In the genomic region with DNA sequence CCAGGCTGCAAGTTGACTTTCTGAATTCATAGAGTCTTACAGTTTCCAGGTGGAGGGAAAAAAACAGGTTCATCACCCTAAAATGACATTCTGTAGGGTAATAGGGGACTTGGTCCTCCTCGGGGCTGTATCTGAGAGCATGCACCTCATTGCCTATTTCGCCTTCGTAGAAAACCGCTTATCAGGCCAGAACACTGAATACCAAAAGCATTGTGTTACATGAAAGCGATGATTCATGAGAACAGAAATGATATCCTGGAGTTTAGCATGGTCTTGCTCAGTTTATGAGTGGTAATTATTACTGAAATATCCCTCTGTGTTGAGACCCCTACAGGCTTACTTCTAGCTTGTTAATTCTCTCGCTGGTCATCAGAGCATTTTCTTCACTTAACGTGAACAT, we compare ENCODE assay signal across 18 cellular contexts.
DNase-seq lines count a peak whose midpoint lies in the region; TF ChIP-seq lines count a peak whose summit lies in the region.
"Had no signal": no experiment of that assay in that cellular context is flagged by ENCODE, and none has a peak within 500 bp of the region (broad histone marks: within the 10 kb centered on the region; RNA-seq: fewer than 3 reads in every experiment).

No MANE protein-coding gene starts in this region.

- H3K4me3 ChIP-seq in ACC112 (ENCODE audit: low read depth, low read length) (peak overlapping the region; percentile 24), esophagus squamous epithelium (no peak overlapping the region), parathyroid adenoma (ENCODE audit: low read depth, low read length) (no peak overlapping the region)
- H3K4me3 ChIP-seq: dorsolateral prefrontal cortex, mucosa of descending colon, uterus had no signal

- H3K27me3 Mint-ChIP-seq in activated T-helper 2 cell treated with anti-CD3 and anti-CD28 coated beads, Interferon-gamma antibody, Interleukin-2, Interleukin-4, amounts not matched to agents 10 μg/mL and 5 μg/mL and 100 μg/mL, durations not matched to agents 14 hours and 24 hours and 36 hours (ENCODE audit: low read depth): no peaks in the 10 kb centered on the region

- TF ChIP-seq CTCF in esophagus squamous epithelium (IDR thresholded peaks at IDR 0.05): no peak
- no peak for TF ChIP-seq CTCF in parathyroid adenoma (IDR thresholded peaks at IDR 0.05)

- H3K9me3 Mint-ChIP-seq in activated T-helper 2 cell treated with anti-CD3 and anti-CD28 coated beads, Interferon-gamma antibody, Interleukin-2, Interleukin-4, amounts not matched to agents 10 μg/mL and 5 μg/mL and 100 μg/mL, durations not matched to agents 14 hours and 24 hours and 36 hours: peaks cover 13% of the 10 kb centered on the region

- H2AFZ ChIP-seq in ACC112 (ENCODE audit: low read length, unreplicated experiment) (no peak overlapping the region), parathyroid adenoma (peak overlapping the region; percentile 14)

- H3K4me3 Mint-ChIP-seq in activated T-helper 2 cell treated with anti-CD3 and anti-CD28 coated beads, Interferon-gamma antibody, Interleukin-2, Interleukin-4, amounts not matched to agents 10 μg/mL and 5 μg/mL and 100 μg/mL, durations not matched to agents 14 hours and 24 hours and 36 hours (ENCODE audit: low read depth): no peak overlapping the region
- H3K4me3 Mint-ChIP-seq: activated naive CD8-positive, alpha-beta T cell; activated T-helper 1 cell treated with anti-CD3 and anti-CD28 coated beads, Interleukin-12 subunit alpha, Interleukin-12 subunit beta, Interleukin-2, Interleukin-4 antibody, amounts not matched to agents 30 ng/mL and 10 ng/mL and 1 ng/mL, durations not matched to agents 14 hours and 24 hours and 36 hours had no signal

- H3K4me1 ChIP-seq in ACC112 (ENCODE audit: control insufficient read depth, insufficient read depth, low read length, unreplicated experiment) (peaks cover 42% of the 10 kb centered on the region), esophagus squamous epithelium (peaks cover 3 to 16% (median 4%) of the 10 kb centered on the region in 3 donors), parathyroid adenoma (peaks cover 49% of the 10 kb centered on the region)
- H3K4me1 ChIP-seq: uterus had no signal

- no peak overlapping the region for H3K4me2 ChIP-seq in parathyroid adenoma (ENCODE audit: low read length)

- no peaks in the 10 kb centered on the region for H3K9me3 ChIP-seq in esophagus squamous epithelium
- no peaks in the 10 kb centered on the region for H3K9me3 ChIP-seq in parathyroid adenoma (ENCODE audit: control insufficient read depth, low read length)
- H3K9me3 ChIP-seq: mucosa of descending colon, uterus had no signal

- DNase-seq in OCI-M1 (lab: John Stamatoyannopoulos, UW) (peak; percentile 25), esophagus squamous epithelium (lab: John Stamatoyannopoulos, UW) (no peak), NCI-H2227 treated with DMSO at 0.1 percent for 48 hours (lab: John Stamatoyannopoulos, UW) (no peak), NCI-H345 (lab: John Stamatoyannopoulos, UW) (no peak)
- DNase-seq in activated T-helper 2 cell treated with anti-CD3 and anti-CD28 coated beads, Interferon-gamma antibody, Interleukin-2, Interleukin-4, amounts not matched to agents 10 μg/mL and 5 μg/mL and 100 μg/mL, durations not matched to agents 14 hours and 24 hours and 36 hours (ENCODE audit: low spot score): no peak
- DNase-seq in activated CD4-positive, alpha-beta T cell treated with anti-CD3 and anti-CD28 coated beads for 4 hours: no peak
- DNase-seq: dorsolateral prefrontal cortex; NCI-H1417 treated with DMSO at 0.1 percent for 48 hours; NCI-H526; stimulated activated CD8-positive, alpha-beta memory T cell treated with anti-CD3 and anti-CD28 coated beads, Interleukin-4, amount 100 ng/mL, for 48 hours; uterus had no signal

- TF ChIP-seq POLR2A in esophagus squamous epithelium (IDR thresholded peaks at IDR 0.05): no peak

- no peak overlapping the region for H3K9ac ChIP-seq in parathyroid adenoma

- WGBS in esophagus squamous epithelium, 2 donors: 74 to 85% methylated on average over 7 of the region's 7 CpGs

- peak overlapping the region; percentile 52; the same call in 1 of the 2 replicates for H3K27ac ChIP-seq in ACC112 (ENCODE audit: low read depth, low read length)
- H3K27ac ChIP-seq in esophagus squamous epithelium: peak overlapping the region in 3 of 4 donors; percentile 23 to 53 (median 45)
- H3K27ac ChIP-seq in parathyroid adenoma: no peak overlapping the region
- H3K27ac ChIP-seq: C4-2B, dorsolateral prefrontal cortex, HL-60 had no signal

- no peaks in the 10 kb centered on the region for H3K27me3 ChIP-seq in ACC112 (ENCODE audit: insufficient read depth, low read length)
- no peaks in the 10 kb centered on the region for H3K27me3 ChIP-seq in esophagus squamous epithelium
- no peaks in the 10 kb centered on the region for H3K27me3 ChIP-seq in parathyroid adenoma (ENCODE audit: control insufficient read depth, insufficient read depth, low read length)
- H3K27me3 ChIP-seq: dorsolateral prefrontal cortex, uterus had no signal

- no peaks in the 10 kb centered on the region for H3K36me3 Mint-ChIP-seq in activated T-helper 2 cell treated with anti-CD3 and anti-CD28 coated beads, Interferon-gamma antibody, Interleukin-2, Interleukin-4, amounts not matched to agents 10 μg/mL and 5 μg/mL and 100 μg/mL, durations not matched to agents 14 hours and 24 hours and 36 hours (ENCODE audit: low read depth)
- H3K36me3 Mint-ChIP-seq: activated naive CD8-positive, alpha-beta T cell had no signal

- H3K4me1 Mint-ChIP-seq in activated T-helper 2 cell treated with anti-CD3 and anti-CD28 coated beads, Interferon-gamma antibody, Interleukin-2, Interleukin-4, amounts not matched to agents 10 μg/mL and 5 μg/mL and 100 μg/mL, durations not matched to agents 14 hours and 24 hours and 36 hours (ENCODE audit: low read depth): no peaks in the 10 kb centered on the region

- no peak overlapping the region for H3K27ac Mint-ChIP-seq in activated T-helper 2 cell treated with anti-CD3 and anti-CD28 coated beads, Interferon-gamma antibody, Interleukin-2, Interleukin-4, amounts not matched to agents 10 μg/mL and 5 μg/mL and 100 μg/mL, durations not matched to agents 14 hours and 24 hours and 36 hours
- H3K27ac Mint-ChIP-seq: activated naive CD8-positive, alpha-beta T cell; activated T-helper 1 cell treated with anti-CD3 and anti-CD28 coated beads, Interleukin-12 subunit alpha, Interleukin-12 subunit beta, Interleukin-2, Interleukin-4 antibody, amounts not matched to agents 30 ng/mL and 10 ng/mL and 1 ng/mL, durations not matched to agents 14 hours and 24 hours and 36 hours had no signal

- intact Hi-C loops in esophagus squamous epithelium (cut with DNase I): no loop called here
- intact Hi-C loops in activated T-helper 2 cell treated with anti-CD3 and anti-CD28 coated beads, Interferon-gamma antibody, Interleukin-2, Interleukin-4, amounts not matched to agents 10 μg/mL and 5 μg/mL and 100 μg/mL, durations not matched to agents 14 hours and 24 hours and 36 hours (cut with micrococcal nuclease): no loop called here

- H3K36me3 ChIP-seq in ACC112 (ENCODE audit: insufficient read depth, low read length) (no peaks in the 10 kb centered on the region), esophagus squamous epithelium (no peaks in the 10 kb centered on the region), parathyroid adenoma (ENCODE audit: control insufficient read depth, insufficient read depth, low read length) (no peaks in the 10 kb centered on the region)
- H3K36me3 ChIP-seq: uterus had no signal

- no peaks in the 10 kb centered on the region for H3K79me2 ChIP-seq in ACC112 (ENCODE audit: control insufficient read depth, insufficient read depth, low read length, unreplicated experiment)
- no peaks in the 10 kb centered on the region for H3K79me2 ChIP-seq in parathyroid adenoma
